ENCODE assay signal across 8 cellular contexts in the genomic region with DNA sequence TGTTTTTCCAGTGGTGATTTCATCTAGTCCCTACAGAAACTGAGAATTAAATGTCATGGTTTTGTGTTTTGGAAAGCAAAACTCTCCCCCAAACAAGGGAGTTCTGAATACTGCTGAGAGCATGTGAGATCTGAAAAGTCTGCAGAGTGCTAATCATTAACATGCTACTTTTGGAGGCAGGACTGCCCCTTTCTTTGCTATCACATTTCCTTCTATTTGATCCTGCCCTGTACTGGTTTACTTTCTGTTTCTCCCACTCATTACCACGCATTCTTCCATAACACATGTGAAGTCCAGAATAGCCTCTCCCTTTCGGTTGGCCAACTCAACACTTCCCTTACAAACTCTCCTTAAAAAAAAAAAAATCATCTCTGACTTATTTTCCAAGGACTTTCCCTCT.
A peak's percentile ranks its signal among the peaks of the same experiment; 100 is the strongest.
DNase-seq lines count a peak whose midpoint lies in the region; ATAC-seq and TF ChIP-seq lines count a peak whose summit lies in the region.

No MANE protein-coding gene starts in this region.

- H3K27me3 Mint-ChIP-seq in nephron progenitor cell (ENCODE audit: low read depth, poor library complexity): no peaks in the 10 kb centered on the region

- H3K4me2 ChIP-seq in BLaER1 treated with 17β-estradiol and CSF1 and Interleukin-3, amounts not matched to agents 10 nM and 100 nM: peak overlapping the region; percentile 10 to 56 (median 38); a peak in 19 of 22 replicates

- no peaks in the 10 kb centered on the region; a peak in 1 of 22 replicates for H4K20me1 ChIP-seq in BLaER1 treated with 17β-estradiol and CSF1 and Interleukin-3, amounts not matched to agents 10 nM and 100 nM

- peaks cover 21 to 34% (median 29%) of the 10 kb centered on the region in 10 experiments for H3K4me1 ChIP-seq in BLaER1 treated with 17β-estradiol and CSF1 and Interleukin-3, amounts not matched to agents 10 nM and 100 nM
- peaks cover 79% of the 10 kb centered on the region for H3K4me1 ChIP-seq in HUES48 (ENCODE audit: control insufficient read depth, insufficient read depth, low read length)

- no peaks in the 10 kb centered on the region for H3K9me3 ChIP-seq in BLaER1 treated with 17β-estradiol and CSF1 and Interleukin-3, amounts not matched to agents 10 nM and 100 nM (replicated peaks in 1 of 11)
- H3K9me3 ChIP-seq in HUES48 (ENCODE audit: control insufficient read depth, insufficient read depth, low read length): no peaks in the 10 kb centered on the region

- H3K9ac ChIP-seq in BLaER1 treated with 17β-estradiol and CSF1 and Interleukin-3, amounts not matched to agents 10 nM and 100 nM: no peak overlapping the region
- no peak overlapping the region for H3K9ac ChIP-seq in HUES48 (ENCODE audit: low read depth, low read length)

- DNase-seq in dermis blood vessel endothelial cell (peak; percentile 79), nephron progenitor cell (no peak), NCI-H2227 treated with DMSO at 0.1 percent for 48 hours (lab: John Stamatoyannopoulos, UW) (no peak), CD1c-positive myeloid dendritic cell (ENCODE audit: extremely low spot score) (no peak)
- DNase-seq in stimulated activated CD4-positive, alpha-beta T cell treated with anti-CD3 and anti-CD28 coated beads, Interleukin-4, amount 100 ng/mL, for 24 hours: no peak

- ATAC-seq in GM21526 (IDR thresholded peaks at IDR 0.05; ENCODE audit: low FRiP score, unreplicated experiment): peak; percentile 55

- no peaks in the 10 kb centered on the region for H3K27me3 ChIP-seq in BLaER1 treated with 17β-estradiol and CSF1 and Interleukin-3, amounts not matched to agents 10 nM and 100 nM
- no peaks in the 10 kb centered on the region for H3K27me3 ChIP-seq in HUES48 (ENCODE audit: control insufficient read depth, insufficient read depth, low read length)

- no peaks in the 10 kb centered on the region for H3K36me3 Mint-ChIP-seq in nephron progenitor cell (ENCODE audit: low read depth)

- peak overlapping the region; percentile 19 for H3K4me3 Mint-ChIP-seq in nephron progenitor cell

- H3K27ac ChIP-seq in BLaER1 treated with 17β-estradiol and CSF1 and Interleukin-3, amounts not matched to agents 10 nM and 100 nM: no peak overlapping the region
- peak overlapping the region; percentile 87 for H3K27ac ChIP-seq in HUES48 (ENCODE audit: low read depth, low read length)

- TF ChIP-seq CTCF in nephron progenitor cell (IDR thresholded peaks at IDR 0.05): no peak

- H3K9me3 Mint-ChIP-seq in nephron progenitor cell: no peaks in the 10 kb centered on the region

- no peak overlapping the region for H3K4me3 ChIP-seq in BLaER1 treated with 17β-estradiol and CSF1 and Interleukin-3, amounts not matched to agents 10 nM and 100 nM
- H3K4me3 ChIP-seq in HUES48 (ENCODE audit: low read depth, low read length): no peak overlapping the region; the same call in 1 of the 2 replicates

- H3K4me1 Mint-ChIP-seq in nephron progenitor cell: peaks cover 81% of the 10 kb centered on the region

- H3K27ac Mint-ChIP-seq in nephron progenitor cell: peak overlapping the region; percentile 91

- no peaks in the 10 kb centered on the region for H3K36me3 ChIP-seq in BLaER1 treated with 17β-estradiol and CSF1 and Interleukin-3, amounts not matched to agents 10 nM and 100 nM
- no peaks in the 10 kb centered on the region for H3K36me3 ChIP-seq in HUES48 (ENCODE audit: control insufficient read depth, insufficient read depth, low read length)
